Comparison of ENCODE assay signal across 8 cellular contexts in the genomic region with DNA sequence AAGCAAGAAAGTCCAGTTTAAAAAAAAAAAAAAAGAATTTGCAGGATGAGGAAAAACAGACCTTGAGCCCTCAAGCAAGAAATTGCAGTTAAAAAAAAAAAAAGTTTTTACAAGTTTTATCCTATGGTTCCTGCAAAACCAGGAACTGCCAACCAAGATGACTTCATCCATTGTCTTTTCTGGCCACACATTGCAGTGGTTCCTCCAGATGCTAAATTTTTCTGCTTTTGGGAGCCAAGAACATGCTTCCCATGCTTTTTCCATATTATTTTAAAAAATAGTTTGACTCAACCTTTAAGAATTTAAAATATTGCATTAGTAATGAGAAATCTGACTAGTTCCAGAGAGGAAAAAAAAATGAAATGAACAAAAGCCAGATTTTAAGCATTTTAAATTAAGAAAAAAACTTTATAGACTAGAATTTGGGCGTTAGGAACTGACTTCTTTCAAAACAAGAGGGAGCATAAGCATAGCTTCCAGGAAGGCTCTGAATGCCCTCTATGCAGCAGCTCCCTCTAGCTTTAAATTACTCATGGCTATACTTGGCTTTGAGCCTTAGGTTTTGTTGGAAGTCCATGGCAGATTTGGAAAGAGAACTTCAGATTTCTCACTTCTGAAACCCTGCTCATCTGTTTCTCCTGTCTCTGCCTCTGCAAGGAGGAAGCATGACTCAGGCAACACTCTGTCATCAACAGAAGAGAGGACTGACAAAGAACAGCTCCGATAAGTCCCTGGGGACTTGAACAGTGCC.
DNase-seq lines count a peak whose midpoint lies in the region; ATAC-seq lines count a peak whose summit lies in the region.

No MANE protein-coding gene starts in this region.

- no peaks in the 10 kb centered on the region for H3K9me3 ChIP-seq in MG63

- DNase-seq in activated naive CD4-positive, alpha-beta T cell treated with anti-CD3 and anti-CD28 coated beads, Interleukin-2, amount 50 U/mL, for 72 hours (ENCODE audit: low spot score in 2 of 2): no peak
- DNase-seq in activated naive CD4-positive, alpha-beta T cell (lab: John Stamatoyannopoulos, UW): no peak
- DNase-seq in MG63: peak; percentile 61
- DNase-seq in mucosa of gallbladder (ENCODE audit: low spot score): peak; percentile 22
- DNase-seq in stimulated activated naive CD4-positive, alpha-beta T cell treated with Interleukin-2 at 50 U/mL for 16 hours (lab: John Stamatoyannopoulos, UW): no peak
- no peak for DNase-seq in DMS153 (lab: John Stamatoyannopoulos, UW)

- peaks cover 15 to 18% of the 10 kb centered on the region in 2 donors for H3K36me3 Mint-ChIP-seq in activated naive CD4-positive, alpha-beta T cell treated with anti-CD3 and anti-CD28 coated beads, Interleukin-2, amount 50 U/mL, for 72 hours

- H3K36me3 ChIP-seq in MG63: no peaks in the 10 kb centered on the region

- ATAC-seq in activated naive CD4-positive, alpha-beta T cell treated with anti-CD3 and anti-CD28 coated beads, Interleukin-2, amount 50 U/mL, for 72 hours: peak; percentile 75 to 96
- ATAC-seq in HG03521 (IDR thresholded peaks at IDR 0.05; ENCODE audit: unreplicated experiment): no peak

- peak overlapping the region; percentile 72 for H3K27ac ChIP-seq in cingulate gyrus (ENCODE audit: low read depth, low read length)

- peaks cover 12 to 15% of the 10 kb centered on the region in 2 donors for H3K9me3 Mint-ChIP-seq in activated naive CD4-positive, alpha-beta T cell treated with anti-CD3 and anti-CD28 coated beads, Interleukin-2, amount 50 U/mL, for 72 hours

- H3K27ac Mint-ChIP-seq in activated naive CD4-positive, alpha-beta T cell treated with anti-CD3 and anti-CD28 coated beads, Interleukin-2, amount 50 U/mL, for 72 hours: peak overlapping the region; percentile 21 to 63

- H3K27me3 ChIP-seq in MG63: no peaks in the 10 kb centered on the region

- no peak overlapping the region for H3K4me3 ChIP-seq in MG63

Comparison
In these comparisons a context has a peak if more than half of its experiments do, and no peak if none do; other contexts are left out.
1. DNase-seq: peak in MG63 (single experiment) and mucosa of gallbladder (single experiment); none in activated naive CD4-positive, alpha-beta T cell treated with anti-CD3 and anti-CD28 coated beads, Interleukin-2, amount 50 U/mL, for 72 hours (0 of 2), activated naive CD4-positive, alpha-beta T cell (0 of 4), stimulated activated naive CD4-positive, alpha-beta T cell treated with Interleukin-2 at 50 U/mL for 16 hours (single experiment) and DMS153 (single experiment).